In genomic region chr18:49566217-49566616, GRCh38 we compare ENCODE assay signal across 36 cellular contexts. TPM values are rescaled to one million over a fixed set of nuclear protein-coding genes. Genes with fewer than 3 reads are reported as not detected.
"Had no signal": no experiment of that assay in that cellular context is flagged by ENCODE, and none has a peak within 500 bp of the region (broad histone marks: within the 10 kb centered on the region; RNA-seq: fewer than 3 reads in every experiment).

No MANE protein-coding gene starts in this region.

- H3K4me3 ChIP-seq: adrenal gland, body of pancreas, MG63, PC-9 had no signal

- H3K36me3 ChIP-seq: adrenal gland, MG63 had no signal

- H3K9me3 ChIP-seq: adrenal gland, body of pancreas, MG63 had no signal

- ATAC-seq: activated naive CD4-positive, alpha-beta T cell treated with anti-CD3 and anti-CD28 coated beads, Interleukin-2, amount 50 U/mL, for 72 hours; activated T-cell treated with anti-CD3 and anti-CD28 coated beads, Interleukin-2, amount 50 U/mL, for 4 hours had no signal

- FAIRE-seq: bronchial epithelial cell, RCC 7860 had no signal

- H3K9me3 Mint-ChIP-seq: activated B cell treated with CpG ODN at 0.5 μM for 24 hours; activated CD4-positive, alpha-beta memory T cell treated with anti-CD3 and anti-CD28 coated beads for 36 hours; activated naive CD4-positive, alpha-beta T cell treated with anti-CD3 and anti-CD28 coated beads for 36 hours; activated naive CD4-positive, alpha-beta T cell treated with anti-CD3 and anti-CD28 coated beads, Interleukin-2, amount 50 U/mL, for 72 hours; activated T-cell treated with anti-CD3 and anti-CD28 coated beads, Interleukin-2, amount 50 U/mL, for 4 hours; activated T-helper 1 cell treated with anti-CD3 and anti-CD28 coated beads, Interleukin-12 subunit alpha, Interleukin-12 subunit beta, Interleukin-2, Interleukin-4 antibody, amounts not matched to agents 30 ng/mL and 10 ng/mL and 1 ng/mL, durations not matched to agents 14 hours and 24 hours and 36 hours had no signal

- H3K4me2 ChIP-seq: PC-9 had no signal

- H3K27ac Mint-ChIP-seq: activated B cell treated with CpG ODN at 0.5 μM for 24 hours; activated CD4-positive, alpha-beta memory T cell treated with anti-CD3 and anti-CD28 coated beads for 36 hours; activated naive CD4-positive, alpha-beta T cell treated with anti-CD3 and anti-CD28 coated beads for 36 hours; activated naive CD4-positive, alpha-beta T cell treated with anti-CD3 and anti-CD28 coated beads, Interleukin-2, amount 50 U/mL, for 72 hours; activated T-helper 1 cell treated with anti-CD3 and anti-CD28 coated beads, Interleukin-12 subunit alpha, Interleukin-12 subunit beta, Interleukin-2, Interleukin-4 antibody, amounts not matched to agents 30 ng/mL and 10 ng/mL and 1 ng/mL, durations not matched to agents 14 hours and 24 hours and 36 hours had no signal

- H3K4me3 Mint-ChIP-seq: activated B cell treated with CpG ODN at 0.5 μM for 24 hours; activated CD4-positive, alpha-beta memory T cell treated with anti-CD3 and anti-CD28 coated beads for 36 hours; activated naive CD4-positive, alpha-beta T cell treated with anti-CD3 and anti-CD28 coated beads for 36 hours; activated T-cell treated with anti-CD3 and anti-CD28 coated beads, Interleukin-2, amount 50 U/mL, for 4 hours; activated T-helper 1 cell treated with anti-CD3 and anti-CD28 coated beads, Interleukin-12 subunit alpha, Interleukin-12 subunit beta, Interleukin-2, Interleukin-4 antibody, amounts not matched to agents 30 ng/mL and 10 ng/mL and 1 ng/mL, durations not matched to agents 14 hours and 24 hours and 36 hours had no signal

- DNase-seq: activated B cell treated with CpG ODN at 0.5 μM for 24 hours; activated CD4-positive, alpha-beta memory T cell treated with anti-CD3 and anti-CD28 coated beads for 36 hours; activated CD4-positive, alpha-beta T cell treated with anti-CD3 and anti-CD28 coated beads for 4 hours; activated CD4-positive, alpha-beta T cell treated with anti-CD3 and anti-CD28 coated beads, Interleukin-2, amount 50 U/mL, for 1 hour; activated CD4-positive, CD25-positive, alpha-beta regulatory T cell treated with anti-CD3 and anti-CD28 coated beads, Interleukin-2, amount 50 U/mL, for 72 hours; activated CD8-positive, alpha-beta memory T cell treated with anti-CD3 and anti-CD28 coated beads, Interleukin-2, amount 50 U/mL, for 4 hours; activated gamma-delta T cell treated with Interleukin-2 at 50 U/mL for 16 hours; activated naive CD4-positive, alpha-beta T cell treated with anti-CD3 and anti-CD28 coated beads for 36 hours; activated T-cell treated with anti-CD3 and anti-CD28 coated beads for 4 hours; activated T-cell treated with anti-CD3 and anti-CD28 coated beads, Interleukin-2, amount 50 U/mL, for 4 hours; aorta; Kasumi-1; KG1; NCI-H1048; NCI-H1436; NCI-H1694; NCI-H1930; NCI-H345; PC-9; SIG-M5; SW 1271; T-helper 1 cell; T-helper 2 cell; T-helper 9 cell had no signal

- H3K27me3 ChIP-seq: body of pancreas, MG63 had no signal

- H3K36me3 Mint-ChIP-seq: activated CD4-positive, alpha-beta memory T cell treated with anti-CD3 and anti-CD28 coated beads for 36 hours had no signal

- H2AFZ ChIP-seq: PC-9 had no signal

- H3K27ac ChIP-seq: adrenal gland, body of pancreas, PC-9, RWPE1, VCaP had no signal

RNA-seq across cellular contexts. Expression of gene LIPG, which starts 4.4 kb away (rescaled TPM):
- total RNA-seq: OCI-LY7, Right ventricle myocardium inferior, SK-MEL-5 had no signal
